ENCODE assay signal across 8 cellular contexts in the genomic region with DNA sequence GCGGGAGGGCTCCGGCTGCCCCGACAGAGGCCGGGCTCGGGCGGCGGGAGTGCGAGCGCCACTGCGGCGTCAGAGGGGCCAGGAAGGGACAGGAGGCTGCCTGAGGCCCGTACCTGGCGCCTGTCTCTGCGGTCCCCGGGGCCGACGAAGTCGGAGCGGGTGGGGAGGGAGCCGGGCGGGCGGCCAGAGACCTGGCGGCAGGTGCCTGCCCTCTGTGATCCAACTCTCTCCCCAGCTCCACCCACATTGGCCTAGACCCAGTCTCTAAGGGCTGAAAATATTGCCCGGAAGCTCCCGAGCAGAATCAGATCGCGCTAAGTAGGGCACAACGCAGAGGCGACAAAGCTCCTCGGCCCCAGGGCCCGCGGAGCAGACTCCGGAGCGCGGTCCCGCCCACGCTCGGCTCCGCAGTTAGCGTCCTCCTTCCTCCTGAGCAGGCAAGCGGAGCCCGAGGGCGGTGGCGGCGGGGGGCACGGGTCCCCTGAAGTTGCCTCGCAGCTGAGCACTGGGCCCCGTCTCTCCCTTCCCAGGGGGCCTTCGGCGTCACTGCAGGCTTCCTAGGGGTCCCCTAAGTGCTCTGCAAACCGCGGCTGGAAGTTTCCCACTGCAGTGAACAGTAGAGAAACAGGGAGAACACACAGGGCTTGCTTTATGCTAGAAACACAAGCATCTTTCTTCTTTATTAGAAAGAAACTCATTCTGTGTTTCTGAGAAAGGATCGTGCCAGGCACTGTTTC. TPM values are rescaled to one million over a fixed set of nuclear protein-coding genes. Genes with fewer than 3 reads are reported as not detected.
DNase-seq lines count a peak whose midpoint lies in the region; ATAC-seq and TF ChIP-seq lines count a peak whose summit lies in the region.

A gene (plus strand): TSS at position 307 of the 737 bp plus-strand sequence. CDS start 906 bp downstream, outside the sequence.

- H3K36me3 ChIP-seq in mucosa of descending colon (ENCODE audit: low read depth): no peaks in the 10 kb centered on the region

- peaks cover 19% of the 10 kb centered on the region for H3K4me1 ChIP-seq in mucosa of descending colon (ENCODE audit: low read depth)

- intact Hi-C loops in mucosa of descending colon (cut with DNase I, micrococcal nuclease): no loop called here

- H3K9me3 ChIP-seq in mucosa of descending colon: no peaks in the 10 kb centered on the region

- TF ChIP-seq CTCF in AG10803 (conservative IDR thresholded peaks at IDR 0.05; ENCODE audit: low read length): no peak
- no peak for TF ChIP-seq CTCF in mucosa of descending colon (IDR thresholded peaks at IDR 0.05)

- DNase-seq in AG10803 (ENCODE audit: low read depth): peak; percentile 27
- peak; percentile 64 for DNase-seq in NOMO-1 treated with DMSO at 0.1 percent for 48 hours (lab: John Stamatoyannopoulos, UW; ENCODE audit: unreplicated experiment)
- peak; percentile 52 for DNase-seq in activated T-cell treated with anti-CD3 and anti-CD28 coated beads for 1 hour (ENCODE audit: low read depth)
- peak; percentile 89 for DNase-seq in epidermal melanocyte (ENCODE audit: insufficient read length, low spot score)
- peak; percentile 83 to 86 (median 84) for DNase-seq in mucosa of descending colon
- DNase-seq in stimulated activated CD8-positive, alpha-beta memory T cell treated with anti-CD3 and anti-CD28 coated beads, Interleukin-4, amount 100 ng/mL, for 1 hour (ENCODE audit: low read depth in 2 of 2, low spot score in 1 of 2): peak; percentile 32 to 52

- H3K4me3 ChIP-seq in AG10803 (ENCODE audit: low read length): peak within 1 kb of the TSS; percentile 80
- H3K4me3 ChIP-seq in mucosa of descending colon: peak within 1 kb of the TSS; percentile 70

- ATAC-seq in GM19023 (IDR thresholded peaks at IDR 0.05; ENCODE audit: unreplicated experiment) (peak; percentile 55), HG03175 (IDR thresholded peaks at IDR 0.05; ENCODE audit: unreplicated experiment) (peak; percentile 59), mucosa of descending colon (peak; percentile 80)

RNA-seq across cellular contexts. Expression of the gene that starts here (rescaled TPM):
- total RNA-seq in mucosa of descending colon: 10 to 100 TPM; 50.9 to 75.8 (median 75.3) TPM

Comparison
In these comparisons a context has a peak if more than half of its experiments do, and no peak if none do; other contexts are left out.
1. Peak in every context shown above with its lines: DNase-seq, ATAC-seq and H3K4me3 ChIP-seq.
2. DNase-seq: peak in every context shown above with its lines; median percentile 89 in epidermal melanocyte; 84 in mucosa of descending colon; 64 in NOMO-1 treated with DMSO at 0.1 percent for 48 hours; 52 in activated T-cell treated with anti-CD3 and anti-CD28 coated beads for 1 hour; 42 in stimulated activated CD8-positive, alpha-beta memory T cell treated with anti-CD3 and anti-CD28 coated beads, Interleukin-4, amount 100 ng/mL, for 1 hour; 27 in AG10803.